In genomic region chr14:66842911-66843572, GRCh38 we compare ENCODE assay signal across 1 cellular context.
TF ChIP-seq lines count a peak whose summit lies in the region.

No MANE protein-coding gene starts in this region.

TF ChIP-seq in GM12878, 131 proteins besides CTCF, POLR2A, EP300 and RAD21:
- TF ChIP-seq, protein P1, sequence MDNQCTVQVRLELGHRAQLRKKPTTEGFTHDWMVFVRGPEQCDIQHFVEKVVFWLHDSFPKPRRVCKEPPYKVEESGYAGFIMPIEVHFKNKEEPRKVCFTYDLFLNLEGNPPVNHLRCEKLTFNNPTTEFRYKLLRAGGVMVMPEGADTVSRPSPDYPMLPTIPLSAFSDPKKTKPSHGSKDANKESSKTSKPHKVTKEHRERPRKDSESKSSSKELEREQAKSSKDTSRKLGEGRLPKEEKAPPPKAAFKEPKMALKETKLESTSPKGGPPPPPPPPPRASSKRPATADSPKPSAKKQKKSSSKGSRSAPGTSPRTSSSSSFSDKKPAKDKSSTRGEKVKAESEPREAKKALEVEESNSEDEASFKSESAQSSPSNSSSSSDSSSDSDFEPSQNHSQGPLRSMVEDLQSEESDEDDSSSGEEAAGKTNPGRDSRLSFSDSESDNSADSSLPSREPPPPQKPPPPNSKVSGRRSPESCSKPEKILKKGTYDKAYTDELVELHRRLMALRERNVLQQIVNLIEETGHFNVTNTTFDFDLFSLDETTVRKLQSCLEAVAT (IDR thresholded peaks at IDR 0.05): peak; percentile 75
- TF ChIP-seq RB1 (IDR thresholded peaks at IDR 0.05; ENCODE audit: borderline replicate concordance): no peak
